In the genomic region with DNA sequence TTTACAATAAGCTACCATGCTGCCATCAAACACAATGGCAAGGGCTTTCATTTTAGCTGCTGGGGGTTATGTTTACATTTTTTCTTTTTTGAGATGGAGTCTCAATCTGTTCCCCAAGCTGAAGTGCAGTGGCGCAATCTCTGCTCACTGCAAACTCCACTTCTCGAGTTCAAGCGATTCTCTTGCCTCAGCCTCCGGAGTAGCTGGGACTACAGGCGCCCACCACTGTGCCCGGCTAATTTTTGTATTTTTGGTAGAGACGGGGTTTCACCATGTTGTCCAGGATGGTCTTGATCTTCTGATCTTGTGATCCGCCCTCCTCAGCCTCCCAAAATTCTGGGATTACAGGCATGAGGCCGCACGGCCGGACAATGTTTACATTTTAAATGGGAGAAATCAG, we compare ENCODE assay signal across 1 cellular context.
A peak's percentile ranks its signal among the peaks of the same experiment; 100 is the strongest.
TF ChIP-seq lines count a peak whose summit lies in the region.

No MANE protein-coding gene starts in this region.

TF ChIP-seq in HepG2, 621 proteins besides CTCF, POLR2A, EP300 and RAD21:
- 0 out of 2 replicates have a peak, but pooled peaks have one; percentile 34 for TF ChIP-seq CEBPG (CRISPR knock-in tag; IDR thresholded peaks at IDR 0.05)
